ENCODE assay signal across 1 cellular context in genomic region chr1:31759266-31760023, GRCh38.
TF ChIP-seq lines count a peak whose summit lies in the region.

No MANE protein-coding gene starts in this region.

TF ChIP-seq in GM12878, 131 proteins besides CTCF, POLR2A, EP300 and RAD21:
- TF ChIP-seq RAD51 (IDR thresholded peaks at IDR 0.05) (no peak), ATF3 (IDR thresholded peaks at IDR 0.05; ENCODE audit: borderline replicate concordance, extremely low read depth, low read depth, low read length) (no peak), HCFC1 (IDR thresholded peaks at IDR 0.05; ENCODE audit: low read length) (no peak), CBX3 (IDR thresholded peaks at IDR 0.05; ENCODE audit: borderline replicate concordance, low read depth) (no peak), RCOR1 (conservative IDR thresholded peaks at IDR 0.05; ENCODE audit: low read depth, low read length) (no peak), RFX5 (IDR thresholded peaks at IDR 0.05; ENCODE audit: low read depth, low read length) (no peak), SMAD5 (IDR thresholded peaks at IDR 0.05; ENCODE audit: low read depth) (no peak), ZBTB33 (IDR thresholded peaks at IDR 0.05) (no peak), CBX5 (IDR thresholded peaks at IDR 0.05; ENCODE audit: low read depth) (no peak), MYB (IDR thresholded peaks at IDR 0.05; ENCODE audit: borderline replicate concordance, low read depth, low read length) (no peak), MAX (IDR thresholded peaks at IDR 0.05; ENCODE audit: low read depth, low read length) (no peak), SMAD1 (IDR thresholded peaks at IDR 0.05; ENCODE audit: low read depth, partially characterized antibody) (no peak), ZBTB4 (CRISPR knock-in tag; IDR thresholded peaks at IDR 0.05) (no peak), HDGF (IDR thresholded peaks at IDR 0.05) (no peak), SREBF2 (IDR thresholded peaks at IDR 0.05; ENCODE audit: low read length) (no peak), MEF2A (IDR thresholded peaks at IDR 0.05; ENCODE audit: insufficient read depth, low read depth, low read length) (no peak), SMC3 (IDR thresholded peaks at IDR 0.05; ENCODE audit: borderline replicate concordance, low read length) (no peak), SKIL (IDR thresholded peaks at IDR 0.05; ENCODE audit: low read depth, poor library complexity, severe bottlenecking) (no peak), PBX3 (IDR thresholded peaks at IDR 0.05; ENCODE audit: insufficient replicate concordance, low read depth, low read length) (no peak)
TF ChIP-seq in GM12878: peak in this region for 0.
